ENCODE assay signal across 9 cellular contexts in genomic region chr12:108832730-108833354, GRCh38. TPM values are rescaled to one million over a fixed set of nuclear protein-coding genes. Genes with fewer than 3 reads are reported as not detected.
DNase-seq lines count a peak whose midpoint lies in the region; ATAC-seq, FAIRE-seq and TF ChIP-seq lines count a peak whose summit lies in the region.
"Had no signal": no experiment of that assay in that cellular context is flagged by ENCODE, and none has a peak within 500 bp of the region (broad histone marks: within the 10 kb centered on the region; RNA-seq: fewer than 3 reads in every experiment).

No MANE protein-coding gene starts in this region.

- peaks cover 0 to 83% (median 19%) of the 10 kb centered on the region in 9 donors for H3K36me3 ChIP-seq in heart right ventricle
- peaks cover 75% of the 10 kb centered on the region for H3K36me3 ChIP-seq in skeletal muscle satellite cell (ENCODE audit: insufficient read depth, low read length)

- H3K4me2 ChIP-seq in skeletal muscle satellite cell (ENCODE audit: low read length) = peak overlapping the region; percentile 77

- no peak for TF ChIP-seq CTCF in heart right ventricle (IDR thresholded peaks at IDR 0.05)

- peak overlapping the region; percentile 95 for H3K9ac ChIP-seq in skeletal muscle satellite cell (ENCODE audit: low read depth, low read length)

- intact Hi-C loops in heart right ventricle (cut with DNase I) = no loop called here

- H3K4me1 ChIP-seq in heart right ventricle = peaks cover 45 to 95% (median 88%) of the 10 kb centered on the region in 9 donors
- H3K4me1 ChIP-seq in skeletal muscle satellite cell (ENCODE audit: control insufficient read depth, insufficient read depth, low read length) = peaks cover 96% of the 10 kb centered on the region

- 16 to 26% methylated on average over 10 of the region's 10 CpGs for WGBS in heart right ventricle, 2 donors

- DNase-seq in heart right ventricle (peak in 1 of 2 donors; percentile 58), ecto neural progenitor cell (ENCODE audit: low spot score) (no peak), GM19238 (ENCODE audit: insufficient read length, low spot score) (no peak)
- no peak for DNase-seq in stimulated activated CD4-positive, alpha-beta T cell treated with anti-CD3 and anti-CD28 coated beads, Interleukin-2, amount 100 ng/mL, for 48 hours

- H3K27me3 ChIP-seq in heart right ventricle (no peaks in the 10 kb centered on the region), skeletal muscle satellite cell (ENCODE audit: control insufficient read depth, insufficient read depth, low read length) (no peaks in the 10 kb centered on the region)

- H3K4me3 ChIP-seq in heart right ventricle (peak overlapping the region in 6 of 10 donors; percentile 0 to 12 (median 6)), skeletal muscle satellite cell (ENCODE audit: low read length) (peak overlapping the region; percentile 47)

- H3K27ac ChIP-seq in angular gyrus (ENCODE audit: low read depth, low read length) (peak overlapping the region; percentile 23), heart right ventricle (peak overlapping the region; percentile 77 to 96 (median 90))

- H3K9me3 ChIP-seq in heart right ventricle = no peaks in the 10 kb centered on the region
- H3K9me3 ChIP-seq in skeletal muscle satellite cell (replicated peaks; ENCODE audit: low read length) = no peaks in the 10 kb centered on the region

- peak; percentile 44 for FAIRE-seq in G401.6 (lab: Jason Lieb, UNC)

- peak; percentile 63 to 87 (median 78) for ATAC-seq in heart right ventricle
- ATAC-seq in GM18861 (IDR thresholded peaks at IDR 0.05; ENCODE audit: unreplicated experiment) = no peak

RNA-seq across cellular contexts. Expression of gene SSH1, which starts 24.5 kb away (rescaled TPM):
- 10 to 100 TPM; 28.4 to 48.7 (median 35.1) TPM for total RNA-seq in heart right ventricle
- 1 to 10 TPM; 4.2 to 7.5 TPM for polyA plus RNA-seq in heart right ventricle
- total RNA-seq in skeletal muscle satellite cell (2012; rRNA removed) = 9.1 and 12.2 TPM in 2 replicates

RNA-seq across cellular contexts. Expression of gene DAO, which starts 47.0 kb away (rescaled TPM):
- total RNA-seq in heart right ventricle = not detected
- polyA plus RNA-seq in heart right ventricle = not detected
- total RNA-seq in skeletal muscle satellite cell (2012; rRNA removed) = not detected in 2 replicates
- total RNA-seq: dermis microvascular lymphatic vessel endothelial cell had no signal
